Comparison of ENCODE assay signal across 6 cellular contexts in genomic region chr9:67111733-67112132, GRCh38.
A peak's percentile ranks its signal among the peaks of the same experiment; 100 is the strongest.
DNase-seq lines count a peak whose midpoint lies in the region; ATAC-seq and TF ChIP-seq lines count a peak whose summit lies in the region.
"Not testable (repeated sequence)": the region's sequence is repeated elsewhere in the genome, so short reads cannot be mapped to it uniquely, and the experiment has no call there.

No MANE protein-coding gene starts in this region.

- not testable (repeated sequence) for TF ChIP-seq POLR2A in right lobe of liver (IDR thresholded peaks at IDR 0.05)

- not testable (repeated sequence) for TF ChIP-seq CTCF in WERI-Rb-1 (IDR thresholded peaks at IDR 0.05; ENCODE audit: low read depth, low read length); right lobe of liver (IDR thresholded peaks at IDR 0.05)

- intact Hi-C loops in right lobe of liver (cut with DNase I) = not testable (repeated sequence)

- not testable (repeated sequence) for H3K4me3 ChIP-seq in WERI-Rb-1 (ENCODE audit: low read depth, low read length); right lobe of liver

- 52% methylated on average over 2 of the region's 5 CpGs for WGBS in right lobe of liver (ENCODE audit: insufficient coverage, low coverage, low lambda C conversion rate, missing lambda C conversion rate)

- not testable (repeated sequence) for H3K4me1 ChIP-seq in right lobe of liver

- not testable (repeated sequence) for H3K27ac ChIP-seq in WERI-Rb-1, right lobe of liver

- H3K9me3 ChIP-seq in WERI-Rb-1 (ENCODE audit: severe bottlenecking); right lobe of liver: not testable (repeated sequence)

- ATAC-seq in left lobe of liver (peak; percentile 33), right lobe of liver (peak in 3 of 4 donors; percentile 19 to 61 (median 53))

- DNase-seq in AG20443 (ENCODE audit: low spot score) = peak; percentile 0
- peak; percentile 21 for DNase-seq in WERI-Rb-1
- peak; percentile 0 for DNase-seq in kidney tubule cell (ENCODE audit: low spot score)
- DNase-seq in left lobe of liver (ENCODE audit: low spot score); right lobe of liver: not testable (repeated sequence)
- DNase-seq in superior temporal gyrus (ENCODE audit: extremely low spot score) = peak; percentile 1

- not testable (repeated sequence) for H3K27me3 ChIP-seq in WERI-Rb-1 (ENCODE audit: insufficient read depth, low read depth, severe bottlenecking); right lobe of liver

- H3K36me3 ChIP-seq in WERI-Rb-1, right lobe of liver: not testable (repeated sequence)
